In genomic region chr9:82196658-82197057, GRCh38 we compare ENCODE assay signal across 31 cellular contexts.
"Had no signal": no experiment of that assay in that cellular context is flagged by ENCODE, and none has a peak within 500 bp of the region (broad histone marks: within the 10 kb centered on the region; RNA-seq: fewer than 3 reads in every experiment).

No MANE protein-coding gene starts in this region.

- H3K4me1 Mint-ChIP-seq: activated naive CD4-positive, alpha-beta T cell treated with anti-CD3 and anti-CD28 coated beads, Interleukin-2, amount 50 U/mL, for 24 hours; activated naive CD8-positive, alpha-beta T cell treated with anti-CD3 and anti-CD28 coated beads for 36 hours; activated naive CD8-positive, alpha-beta T cell treated with anti-CD3 and anti-CD28 coated beads, Interleukin-2, amount 50 U/mL, for 24 hours had no signal

- H3K36me3 Mint-ChIP-seq: activated naive CD4-positive, alpha-beta T cell treated with anti-CD3 and anti-CD28 coated beads, Interleukin-2, amount 50 U/mL, for 24 hours; activated naive CD8-positive, alpha-beta T cell treated with anti-CD3 and anti-CD28 coated beads for 36 hours had no signal

- H3K27ac Mint-ChIP-seq: activated B cell treated with CpG ODN at 0.5 μM for 24 hours; activated CD8-positive, alpha-beta T cell treated with anti-CD3 and anti-CD28 coated beads for 36 hours; activated naive CD4-positive, alpha-beta T cell treated with anti-CD3 and anti-CD28 coated beads for 36 hours; activated naive CD4-positive, alpha-beta T cell treated with anti-CD3 and anti-CD28 coated beads, Interleukin-2, amount 50 U/mL, for 24 hours; activated naive CD8-positive, alpha-beta T cell treated with anti-CD3 and anti-CD28 coated beads for 36 hours; activated naive CD8-positive, alpha-beta T cell treated with anti-CD3 and anti-CD28 coated beads, Interleukin-2, amount 50 U/mL, for 24 hours; activated T-helper 2 cell treated with anti-CD3 and anti-CD28 coated beads, Interferon-gamma antibody, Interleukin-2, Interleukin-4, amounts not matched to agents 10 μg/mL and 5 μg/mL and 100 μg/mL, durations not matched to agents 14 hours and 24 hours and 36 hours; effector memory CD8-positive, alpha-beta T cell had no signal

- ATAC-seq: activated CD4-positive, CD25-positive, alpha-beta regulatory T cell treated with anti-CD3 and anti-CD28 coated beads, Interleukin-2, amount 50 U/mL, for 24 hours; activated CD8-positive, alpha-beta T cell treated with anti-CD3 and anti-CD28 coated beads for 36 hours; activated naive CD8-positive, alpha-beta T cell treated with anti-CD3 and anti-CD28 coated beads, Interleukin-2, amount 50 U/mL, for 24 hours; activated T-cell treated with anti-CD3 and anti-CD28 coated beads, Interleukin-2, amount 50 U/mL, for 4 hours; body of pancreas; effector memory CD8-positive, alpha-beta T cell; foreskin keratinocyte; gastrocnemius medialis; heart right ventricle had no signal

- H3K27me3 Mint-ChIP-seq: activated B cell treated with CpG ODN at 0.5 μM for 24 hours; activated CD8-positive, alpha-beta T cell treated with anti-CD3 and anti-CD28 coated beads for 36 hours; activated naive CD4-positive, alpha-beta T cell treated with anti-CD3 and anti-CD28 coated beads, Interleukin-2, amount 50 U/mL, for 24 hours; activated naive CD8-positive, alpha-beta T cell treated with anti-CD3 and anti-CD28 coated beads for 36 hours; activated naive CD8-positive, alpha-beta T cell treated with anti-CD3 and anti-CD28 coated beads, Interleukin-2, amount 50 U/mL, for 24 hours; effector memory CD8-positive, alpha-beta T cell had no signal

- H3K4me3 ChIP-seq: adrenal gland, body of pancreas, esophagus muscularis mucosa, gastrocnemius medialis, heart right ventricle, hepatocyte had no signal

- H3K9me3 Mint-ChIP-seq: activated CD8-positive, alpha-beta T cell treated with anti-CD3 and anti-CD28 coated beads for 36 hours; activated naive CD4-positive, alpha-beta T cell treated with anti-CD3 and anti-CD28 coated beads, Interleukin-2, amount 50 U/mL, for 24 hours; activated naive CD8-positive, alpha-beta T cell treated with anti-CD3 and anti-CD28 coated beads for 36 hours had no signal

- H3K4me3 Mint-ChIP-seq: activated B cell treated with CpG ODN at 0.5 μM for 24 hours; activated CD8-positive, alpha-beta T cell treated with anti-CD3 and anti-CD28 coated beads for 36 hours; activated naive CD4-positive, alpha-beta T cell treated with anti-CD3 and anti-CD28 coated beads for 36 hours; activated naive CD4-positive, alpha-beta T cell treated with anti-CD3 and anti-CD28 coated beads, Interleukin-2, amount 50 U/mL, for 24 hours; activated naive CD8-positive, alpha-beta T cell treated with anti-CD3 and anti-CD28 coated beads for 36 hours; activated naive CD8-positive, alpha-beta T cell treated with anti-CD3 and anti-CD28 coated beads, Interleukin-2, amount 50 U/mL, for 24 hours; activated T-cell treated with anti-CD3 and anti-CD28 coated beads, Interleukin-2, amount 50 U/mL, for 4 hours; effector memory CD8-positive, alpha-beta T cell had no signal

- H3K9me3 ChIP-seq: adrenal gland, body of pancreas, esophagus muscularis mucosa, gastrocnemius medialis, heart right ventricle had no signal

- H3K79me2 ChIP-seq: hepatocyte had no signal

- H2AFZ ChIP-seq: hepatocyte had no signal

- H3K36me3 ChIP-seq: adrenal gland, esophagus muscularis mucosa, gastrocnemius medialis, heart right ventricle had no signal

- H3K4me1 ChIP-seq: adrenal gland, body of pancreas, esophagus muscularis mucosa, foreskin keratinocyte, gastrocnemius medialis, heart right ventricle had no signal

- H3K4me2 ChIP-seq: hepatocyte had no signal

- H3K27ac ChIP-seq: adrenal gland, body of pancreas, esophagus muscularis mucosa, foreskin keratinocyte, gastrocnemius medialis, heart right ventricle, hepatocyte, VCaP had no signal

- DNase-seq: activated B cell treated with CpG ODN at 0.5 μM for 24 hours; activated CD4-positive, alpha-beta T cell treated with anti-CD3 and anti-CD28 coated beads for 48 hours; activated CD4-positive, alpha-beta T cell treated with anti-CD3 and anti-CD28 coated beads, Interleukin-2, amount 50 U/mL, for 1 hour; activated CD4-positive, alpha-beta T cell treated with anti-CD3 and anti-CD28 coated beads, Interleukin-2, amount 50 U/mL, for 48 hours; activated CD8-positive, alpha-beta memory T cell treated with anti-CD3 and anti-CD28 coated beads for 24 hours; activated CD8-positive, alpha-beta T cell treated with anti-CD3 and anti-CD28 coated beads for 36 hours; activated effector memory CD4-positive, alpha-beta T cell treated with anti-CD3 and anti-CD28 coated beads, Interleukin-2, amount 50 U/mL, for 16 hours; activated naive CD4-positive, alpha-beta T cell treated with anti-CD3 and anti-CD28 coated beads for 36 hours; activated naive CD8-positive, alpha-beta T cell treated with anti-CD3 and anti-CD28 coated beads for 36 hours; activated naive CD8-positive, alpha-beta T cell treated with anti-CD3 and anti-CD28 coated beads, Interleukin-2, amount 50 U/mL, for 24 hours; activated T-cell treated with anti-CD3 and anti-CD28 coated beads, Interleukin-2, amount 50 U/mL, for 4 hours; adrenal gland; amygdala; aorta; body of pancreas; caudate nucleus; cortex of kidney; dermis blood vessel endothelial cell; effector CD4-positive, alpha-beta T cell; effector memory CD8-positive, alpha-beta T cell; erythroblast; foreskin keratinocyte; gastrocnemius medialis; glutamatergic neuron; heart right ventricle had no signal

- H3K27me3 ChIP-seq: adrenal gland, body of pancreas, esophagus muscularis mucosa, foreskin keratinocyte, gastrocnemius medialis, heart right ventricle, hepatocyte had no signal
